20 cellular contexts compared by ENCODE assay signal in the genomic region with DNA sequence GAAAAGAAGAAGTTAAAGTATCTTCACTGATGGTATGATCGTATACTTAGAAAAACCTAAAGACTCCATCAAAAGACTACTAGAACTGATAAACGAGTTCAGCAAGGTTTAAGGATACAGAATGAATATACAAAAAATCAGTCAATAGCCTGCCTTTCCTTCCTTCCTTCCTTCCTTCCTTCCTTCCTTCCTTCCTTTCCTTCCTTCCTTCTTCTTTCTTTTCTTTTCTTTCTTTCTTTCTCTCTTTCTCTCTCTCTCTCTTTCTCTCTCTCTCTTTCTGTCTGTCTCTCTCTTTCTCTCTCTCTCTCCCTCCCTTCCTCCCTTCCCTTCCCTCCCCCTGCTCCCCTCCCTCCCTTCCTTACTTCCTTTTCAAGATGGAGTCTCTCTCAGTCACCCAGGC.
"Had no signal": no experiment of that assay in that cellular context is flagged by ENCODE, and none has a peak within 500 bp of the region (broad histone marks: within the 10 kb centered on the region; RNA-seq: fewer than 3 reads in every experiment).

No MANE protein-coding gene starts in this region.

- FAIRE-seq: RCC 7860 had no signal

- H3K9me3 ChIP-seq: MG63, SK-N-SH had no signal

- H3K4me3 ChIP-seq: MG63 had no signal

- H3K36me3 ChIP-seq: MG63 had no signal

- H3K27ac ChIP-seq: RWPE1 had no signal

- DNase-seq: Karpas-422, KG1, MG63, NCI-H1092 treated with DMSO at 0.1 percent for 48 hours, NCI-H1436, NCI-H187, NCI-H2029, NCI-H2081 treated with DMSO at 0.1 percent for 48 hours, NCI-H2171, NCI-H226, NCI-H446, NCI-H510A, NCI-H524 treated with DMSO at 0.1 percent for 48 hours, NCI-H69, NCI-H774, SHP77, SK-N-SH, SW 1271 had no signal

- H3K9ac ChIP-seq: SK-N-SH had no signal

- H3K27me3 ChIP-seq: MG63 had no signal

- H3K4me2 ChIP-seq: SK-N-SH had no signal
